8 cellular contexts compared by ENCODE assay signal in genomic region chr6:21885532-21886089, GRCh38.
DNase-seq lines count a peak whose midpoint lies in the region; ATAC-seq and TF ChIP-seq lines count a peak whose summit lies in the region.

No MANE protein-coding gene starts in this region.

- H3K27me3 ChIP-seq in sigmoid colon = no peaks in the 10 kb centered on the region
- H3K27me3 ChIP-seq in CD8-positive, alpha-beta memory T cell (ENCODE audit: insufficient read depth, low read length, poor library complexity, severe bottlenecking) = no peaks in the 10 kb centered on the region

- no peaks in the 10 kb centered on the region for H3K4me1 Mint-ChIP-seq in CD8-positive, alpha-beta memory T cell

- no peak overlapping the region for H3K4me3 ChIP-seq in sigmoid colon
- no peak overlapping the region for H3K4me3 ChIP-seq in CD8-positive, alpha-beta memory T cell (ENCODE audit: low read length)

- H3K4me3 Mint-ChIP-seq in CD8-positive, alpha-beta memory T cell = no peak overlapping the region

- TF ChIP-seq POLR2A in sigmoid colon (IDR thresholded peaks at IDR 0.05) = no peak

- POLR2A ChIA-PET in CD8-positive, alpha-beta memory T cell (lab: Charles Lee) = no interaction called here

- intact Hi-C loops in left ventricle myocardium superior (cut with micrococcal nuclease) (no loop called here), sigmoid colon (cut with DNase I) (loop anchor here (5.0 to 10.0 kb wide), 2 partner anchors 218 to 291 kb away; partner anchors contain the start of gene SOX4)

- peaks cover 0 to 4% (median 1%) of the 10 kb centered on the region in 5 donors for H3K9me3 Mint-ChIP-seq in CD8-positive, alpha-beta memory T cell

- H3K27ac ChIP-seq in angular gyrus (ENCODE audit: low read depth, low read length) = peak overlapping the region; percentile 39
- H3K27ac ChIP-seq in sigmoid colon = peak overlapping the region; percentile 62 to 79 (median 74)
- H3K27ac ChIP-seq in CD8-positive, alpha-beta memory T cell (ENCODE audit: low read depth, low read length) = no peak overlapping the region

- H3K9me3 ChIP-seq in sigmoid colon = no peaks in the 10 kb centered on the region
- H3K9me3 ChIP-seq in CD8-positive, alpha-beta memory T cell (ENCODE audit: low read length) = no peaks in the 10 kb centered on the region

- ATAC-seq in left ventricle myocardium superior (peak; percentile 90), GM18907 (IDR thresholded peaks at IDR 0.05; ENCODE audit: unreplicated experiment) (no peak)

- DNase-seq in GM04503 (ENCODE audit: low read depth) = peak; percentile 80
- DNase-seq in left ventricle myocardium superior = peak; percentile 48
- DNase-seq in sigmoid colon = peak; percentile 74
- no peak for DNase-seq in activated CD4-positive, CD25-positive, alpha-beta regulatory T cell treated with anti-CD3 and anti-CD28 coated beads, Interleukin-2, amount 50 U/mL, for 72 hours
- no peak for DNase-seq in CD8-positive, alpha-beta memory T cell
- DNase-seq in NAMALWA (ENCODE audit: low spot score) = no peak

- no peaks in the 10 kb centered on the region for H3K36me3 ChIP-seq in sigmoid colon
- no peaks in the 10 kb centered on the region for H3K36me3 ChIP-seq in CD8-positive, alpha-beta memory T cell (ENCODE audit: insufficient read depth, low read length)

- H3K36me3 Mint-ChIP-seq in CD8-positive, alpha-beta memory T cell = no peaks in the 10 kb centered on the region

- no peaks in the 10 kb centered on the region for H3K27me3 Mint-ChIP-seq in CD8-positive, alpha-beta memory T cell

- no peak for TF ChIP-seq EP300 in sigmoid colon (IDR thresholded peaks at IDR 0.05)

- CTCF ChIA-PET in CD8-positive, alpha-beta memory T cell (lab: Charles Lee) = no interaction called here

- WGBS in sigmoid colon, 2 donors = 69 to 80% methylated on average over 7 of the region's 7 CpGs

- no peak for TF ChIP-seq CTCF in sigmoid colon (IDR thresholded peaks at IDR 0.05)

- H3K4me1 ChIP-seq in sigmoid colon = peaks cover 0 to 39% (median 34%) of the 10 kb centered on the region in 4 donors
- no peaks in the 10 kb centered on the region for H3K4me1 ChIP-seq in CD8-positive, alpha-beta memory T cell (ENCODE audit: insufficient read depth, low read length)

- no peak overlapping the region for H3K27ac Mint-ChIP-seq in CD8-positive, alpha-beta memory T cell

Comparison
In these comparisons a context has a peak if more than half of its experiments do, and no peak if none do; other contexts are left out.
1. DNase-seq: peak in GM04503 (single experiment), left ventricle myocardium superior (single experiment) and sigmoid colon (single experiment); none in activated CD4-positive, CD25-positive, alpha-beta regulatory T cell treated with anti-CD3 and anti-CD28 coated beads, Interleukin-2, amount 50 U/mL, for 72 hours (single experiment), CD8-positive, alpha-beta memory T cell (0 of 5) and NAMALWA (single experiment).